In the genomic region with DNA sequence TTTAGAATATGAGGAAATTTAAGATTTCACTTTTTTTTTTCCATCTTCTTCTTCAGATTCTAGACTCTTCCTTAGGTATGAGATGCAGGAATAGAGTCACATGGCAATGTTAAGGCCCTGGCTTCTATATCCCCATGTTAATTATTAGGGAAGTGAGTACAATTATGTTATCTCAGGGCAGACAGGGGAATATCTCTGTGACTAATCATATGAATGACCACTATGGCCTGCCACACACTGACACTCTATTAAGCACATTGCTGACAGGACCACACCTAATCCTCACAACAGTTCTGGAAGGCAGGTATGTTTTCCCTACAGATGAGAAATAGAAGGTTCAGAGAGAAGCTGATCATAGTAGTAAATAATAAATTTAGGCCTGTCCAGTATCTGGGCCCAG, we compare ENCODE assay signal across 17 cellular contexts.
DNase-seq lines count a peak whose midpoint lies in the region; TF ChIP-seq lines count a peak whose summit lies in the region.
"Had no signal": no experiment of that assay in that cellular context is flagged by ENCODE, and none has a peak within 500 bp of the region (broad histone marks: within the 10 kb centered on the region; RNA-seq: fewer than 3 reads in every experiment).

No MANE protein-coding gene starts in this region.

- no peak for TF ChIP-seq EP300 in SK-N-SH (IDR thresholded peaks at IDR 0.05; ENCODE audit: borderline replicate concordance in 1 of 2, low read depth in 1 of 2, low read length in 1 of 2)

- H3K9ac ChIP-seq in SK-N-SH, result no peak overlapping the region

- H4K20me1 ChIP-seq in SK-N-SH (ENCODE audit: insufficient read depth), result no peaks in the 10 kb centered on the region

- POLR2A ChIA-PET in SK-N-SH (lab: Yijun Ruan, JAX), result no interaction called here
- POLR2A ChIA-PET in activated CD4-positive, alpha-beta T cell treated with anti-CD3 and anti-CD28 coated beads, Interleukin-2, amount 10 ng/mL, durations not matched to agents 7 days and 5 days (lab: Charles Lee), result no interaction called here

- no peak for TF ChIP-seq RAD21 in SK-N-SH (IDR thresholded peaks at IDR 0.05; ENCODE audit: low read length)

- TF ChIP-seq CTCF in epithelial cell of esophagus (IDR thresholded peaks at IDR 0.05; ENCODE audit: insufficient read depth, low read depth, low read length, missing control alignments) (no peak), SK-N-SH (IDR thresholded peaks at IDR 0.05) (no peak)

- no peaks in the 10 kb centered on the region for H3K36me3 Mint-ChIP-seq in activated CD4-positive, alpha-beta T cell treated with anti-CD3 and anti-CD28 coated beads, Interleukin-2, amount 10 ng/mL, durations not matched to agents 7 days and 5 days (ENCODE audit: low read depth)
- H3K36me3 Mint-ChIP-seq: IgD-negative memory B cell had no signal

- H3F3A ChIP-seq in SK-N-SH (replicated peaks; ENCODE audit: insufficient read depth), result no peaks in the 10 kb centered on the region

- H3K4me1 ChIP-seq in SJCRH30 (peaks cover 16% of the 10 kb centered on the region), SK-N-SH (ENCODE audit: control insufficient read depth in 1 of 2, insufficient read depth in 2 of 2, low read depth in 1 of 2, low read length in 1 of 2) (no peaks in the 10 kb centered on the region)

- H3K27ac ChIP-seq in SJCRH30 (peak overlapping the region; percentile 52), SK-N-SH (ENCODE audit: low read depth in 2 of 2, low read length in 1 of 2) (no peak overlapping the region)
- H3K27ac ChIP-seq: C4-2B had no signal

- H3K9me3 ChIP-seq in SJCRH30 (replicated peaks) (no peaks in the 10 kb centered on the region), SK-N-SH (no peaks in the 10 kb centered on the region)

- H3K4me1 Mint-ChIP-seq in activated CD4-positive, alpha-beta T cell treated with anti-CD3 and anti-CD28 coated beads, Interleukin-2, amount 10 ng/mL, durations not matched to agents 7 days and 5 days, result no peaks in the 10 kb centered on the region
- H3K4me1 Mint-ChIP-seq: GM23338, IgD-negative memory B cell had no signal

- peak; percentile 10 for DNase-seq in DMS53 treated with DMSO at 0.1 percent for 48 hours (lab: John Stamatoyannopoulos, UW; ENCODE audit: unreplicated experiment)
- peak; percentile 15 to 43 for DNase-seq in SJCRH30
- peak; percentile 4 for DNase-seq in epithelial cell of esophagus (ENCODE audit: low read depth)
- DNase-seq in HPDE6-E6E7 (ENCODE audit: extremely low spot score), result no peak
- DNase-seq in SK-N-SH, result no peak
- no peak for DNase-seq in activated CD4-positive, alpha-beta T cell treated with anti-CD3 and anti-CD28 coated beads, Interleukin-2, amount 10 ng/mL, durations not matched to agents 7 days and 5 days
- DNase-seq: AML-193; Calu3; CD4-positive, alpha-beta T cell; DMS79; GDM1; HCEC 1CT; HFFc6; KBM-7 had no signal

- H3K36me3 ChIP-seq in SJCRH30 (no peaks in the 10 kb centered on the region), SK-N-SH (replicated peaks in 1 of 2; ENCODE audit: control insufficient read depth in 1 of 2, insufficient read depth in 2 of 2, low read length in 1 of 2) (no peaks in the 10 kb centered on the region)

- H3K9me2 ChIP-seq in SK-N-SH, result no peaks in the 10 kb centered on the region

- no peak overlapping the region for H3K4me3 Mint-ChIP-seq in activated CD4-positive, alpha-beta T cell treated with anti-CD3 and anti-CD28 coated beads, Interleukin-2, amount 10 ng/mL, durations not matched to agents 7 days and 5 days
- H3K4me3 Mint-ChIP-seq: CD4-positive, alpha-beta T cell; GM23338; HFFc6; IgD-negative memory B cell had no signal

- CTCF ChIA-PET in SK-N-SH (lab: Yijun Ruan, JAX), result no interaction called here
- CTCF ChIA-PET in activated CD4-positive, alpha-beta T cell treated with anti-CD3 and anti-CD28 coated beads, Interleukin-2, amount 10 ng/mL, durations not matched to agents 7 days and 5 days (lab: Charles Lee), result no interaction called here

- no peak overlapping the region for H2AFZ ChIP-seq in SK-N-SH (ENCODE audit: low read depth)
- H2AFZ ChIP-seq: GM23338 had no signal

- no peaks in the 10 kb centered on the region for H3K9me3 Mint-ChIP-seq in activated CD4-positive, alpha-beta T cell treated with anti-CD3 and anti-CD28 coated beads, Interleukin-2, amount 10 ng/mL, durations not matched to agents 7 days and 5 days
- H3K9me3 Mint-ChIP-seq: CD4-positive, alpha-beta T cell; GM23338; HFFc6; IgD-negative memory B cell had no signal

- H3K4me3 ChIP-seq in SJCRH30, result no peak overlapping the region
- no peak overlapping the region for H3K4me3 ChIP-seq in epithelial cell of esophagus (ENCODE audit: low read length)
- H3K4me3 ChIP-seq in SK-N-SH (ENCODE audit: low read depth in 2 of 2, low read length in 1 of 2), result no peak overlapping the region
- H3K4me3 ChIP-seq: GM23338 had no signal

- no peak overlapping the region for H3K4me2 ChIP-seq in SK-N-SH
- H3K4me2 ChIP-seq: GM23338 had no signal

- H3K27ac Mint-ChIP-seq in activated CD4-positive, alpha-beta T cell treated with anti-CD3 and anti-CD28 coated beads, Interleukin-2, amount 10 ng/mL, durations not matched to agents 7 days and 5 days, result no peak overlapping the region
- H3K27ac Mint-ChIP-seq: CD4-positive, alpha-beta T cell; GM23338; HFFc6; IgD-negative memory B cell had no signal

- H3K27me3 ChIP-seq in SJCRH30 (no peaks in the 10 kb centered on the region), SK-N-SH (ENCODE audit: insufficient read depth) (no peaks in the 10 kb centered on the region)

- H3K79me2 ChIP-seq in SK-N-SH (ENCODE audit: insufficient read depth), result no peaks in the 10 kb centered on the region

- H3K27me3 Mint-ChIP-seq in activated CD4-positive, alpha-beta T cell treated with anti-CD3 and anti-CD28 coated beads, Interleukin-2, amount 10 ng/mL, durations not matched to agents 7 days and 5 days, result no peaks in the 10 kb centered on the region
- H3K27me3 Mint-ChIP-seq: CD4-positive, alpha-beta T cell; IgD-negative memory B cell had no signal

TF ChIP-seq in SK-N-SH, 30 proteins besides CTCF, POLR2A, EP300 and RAD21:
- TF ChIP-seq GATA2 (CRISPR knock-in tag; IDR thresholded peaks at IDR 0.05) (no peak), TEAD4 (IDR thresholded peaks at IDR 0.05; ENCODE audit: borderline replicate concordance, insufficient read depth) (no peak), RXRA (IDR thresholded peaks at IDR 0.05; ENCODE audit: borderline replicate concordance, low read depth) (no peak), RCOR1 (IDR thresholded peaks at IDR 0.05; ENCODE audit: low read length) (no peak), NRF1 (IDR thresholded peaks at IDR 0.05; ENCODE audit: low read depth, low read length) (no peak), MEF2A (IDR thresholded peaks at IDR 0.05; ENCODE audit: borderline replicate concordance, low read depth) (no peak), SMC3 (IDR thresholded peaks at IDR 0.05; ENCODE audit: low read depth, low read length) (no peak), MXI1 (IDR thresholded peaks at IDR 0.05; ENCODE audit: low read depth, low read length) (no peak), FOXJ3 (CRISPR knock-in tag; IDR thresholded peaks at IDR 0.05) (no peak)
- TF ChIP-seq, protein P1, sequence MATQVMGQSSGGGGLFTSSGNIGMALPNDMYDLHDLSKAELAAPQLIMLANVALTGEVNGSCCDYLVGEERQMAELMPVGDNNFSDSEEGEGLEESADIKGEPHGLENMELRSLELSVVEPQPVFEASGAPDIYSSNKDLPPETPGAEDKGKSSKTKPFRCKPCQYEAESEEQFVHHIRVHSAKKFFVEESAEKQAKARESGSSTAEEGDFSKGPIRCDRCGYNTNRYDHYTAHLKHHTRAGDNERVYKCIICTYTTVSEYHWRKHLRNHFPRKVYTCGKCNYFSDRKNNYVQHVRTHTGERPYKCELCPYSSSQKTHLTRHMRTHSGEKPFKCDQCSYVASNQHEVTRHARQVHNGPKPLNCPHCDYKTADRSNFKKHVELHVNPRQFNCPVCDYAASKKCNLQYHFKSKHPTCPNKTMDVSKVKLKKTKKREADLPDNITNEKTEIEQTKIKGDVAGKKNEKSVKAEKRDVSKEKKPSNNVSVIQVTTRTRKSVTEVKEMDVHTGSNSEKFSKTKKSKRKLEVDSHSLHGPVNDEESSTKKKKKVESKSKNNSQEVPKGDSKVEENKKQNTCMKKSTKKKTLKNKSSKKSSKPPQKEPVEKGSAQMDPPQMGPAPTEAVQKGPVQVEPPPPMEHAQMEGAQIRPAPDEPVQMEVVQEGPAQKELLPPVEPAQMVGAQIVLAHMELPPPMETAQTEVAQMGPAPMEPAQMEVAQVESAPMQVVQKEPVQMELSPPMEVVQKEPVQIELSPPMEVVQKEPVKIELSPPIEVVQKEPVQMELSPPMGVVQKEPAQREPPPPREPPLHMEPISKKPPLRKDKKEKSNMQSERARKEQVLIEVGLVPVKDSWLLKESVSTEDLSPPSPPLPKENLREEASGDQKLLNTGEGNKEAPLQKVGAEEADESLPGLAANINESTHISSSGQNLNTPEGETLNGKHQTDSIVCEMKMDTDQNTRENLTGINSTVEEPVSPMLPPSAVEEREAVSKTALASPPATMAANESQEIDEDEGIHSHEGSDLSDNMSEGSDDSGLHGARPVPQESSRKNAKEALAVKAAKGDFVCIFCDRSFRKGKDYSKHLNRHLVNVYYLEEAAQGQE (IDR thresholded peaks at IDR 0.05; ENCODE audit: low read depth, low read length), result no peak
- TF ChIP-seq, protein P2, sequence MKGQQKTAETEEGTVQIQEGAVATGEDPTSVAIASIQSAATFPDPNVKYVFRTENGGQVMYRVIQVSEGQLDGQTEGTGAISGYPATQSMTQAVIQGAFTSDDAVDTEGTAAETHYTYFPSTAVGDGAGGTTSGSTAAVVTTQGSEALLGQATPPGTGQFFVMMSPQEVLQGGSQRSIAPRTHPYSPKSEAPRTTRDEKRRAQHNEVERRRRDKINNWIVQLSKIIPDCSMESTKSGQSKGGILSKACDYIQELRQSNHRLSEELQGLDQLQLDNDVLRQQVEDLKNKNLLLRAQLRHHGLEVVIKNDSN (IDR thresholded peaks at IDR 0.05; ENCODE audit: borderline replicate concordance, low read depth), result no peak
- TF ChIP-seq, protein P3, sequence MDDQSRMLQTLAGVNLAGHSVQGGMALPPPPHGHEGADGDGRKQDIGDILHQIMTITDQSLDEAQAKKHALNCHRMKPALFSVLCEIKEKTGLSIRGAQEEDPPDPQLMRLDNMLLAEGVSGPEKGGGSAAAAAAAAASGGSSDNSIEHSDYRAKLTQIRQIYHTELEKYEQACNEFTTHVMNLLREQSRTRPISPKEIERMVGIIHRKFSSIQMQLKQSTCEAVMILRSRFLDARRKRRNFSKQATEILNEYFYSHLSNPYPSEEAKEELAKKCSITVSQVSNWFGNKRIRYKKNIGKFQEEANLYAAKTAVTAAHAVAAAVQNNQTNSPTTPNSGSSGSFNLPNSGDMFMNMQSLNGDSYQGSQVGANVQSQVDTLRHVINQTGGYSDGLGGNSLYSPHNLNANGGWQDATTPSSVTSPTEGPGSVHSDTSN (IDR thresholded peaks at IDR 0.05), result no peak

Comparison
In these comparisons a context has a peak if more than half of its experiments do, and no peak if none do; other contexts are left out.
1. DNase-seq: peak in DMS53 treated with DMSO at 0.1 percent for 48 hours (single experiment), SJCRH30 (2 of 2) and epithelial cell of esophagus (single experiment); none in HPDE6-E6E7 (single experiment), SK-N-SH (single experiment) and activated CD4-positive, alpha-beta T cell treated with anti-CD3 and anti-CD28 coated beads, Interleukin-2, amount 10 ng/mL, durations not matched to agents 7 days and 5 days (single experiment).